34 cellular contexts compared by ENCODE assay signal in the genomic region with DNA sequence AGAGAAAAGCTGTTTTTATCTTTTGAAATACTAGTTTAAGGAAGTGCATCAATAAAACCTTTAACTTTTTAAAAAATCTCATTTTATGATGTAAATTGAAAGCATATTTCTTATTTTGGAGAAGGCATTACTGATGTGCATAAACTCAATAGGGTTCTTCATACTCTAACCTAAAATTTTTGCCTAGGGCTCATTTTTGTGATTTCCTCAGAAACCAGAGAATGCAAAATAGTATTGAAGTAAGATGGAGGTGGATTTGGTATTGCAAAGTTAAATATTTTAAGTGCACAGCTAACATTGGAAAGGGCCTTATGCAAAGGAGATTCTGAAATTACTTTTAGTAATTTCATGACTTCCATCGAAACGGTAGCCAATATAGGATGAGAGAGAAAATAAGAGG.
"Had no signal": no experiment of that assay in that cellular context is flagged by ENCODE, and none has a peak within 500 bp of the region (broad histone marks: within the 10 kb centered on the region; RNA-seq: fewer than 3 reads in every experiment).

No MANE protein-coding gene starts in this region.

- H3K9me3 ChIP-seq: MG63 had no signal

- H3K27me3 ChIP-seq: MG63 had no signal

- DNase-seq: Karpas-422, Kasumi-1, MG63, MM.1S, MV-4-11, NCI-H1048, NCI-H1092, NCI-H1092 treated with DMSO at 0.1 percent for 48 hours, NCI-H1105, NCI-H1105 treated with DMSO at 0.1 percent for 48 hours, NCI-H1417, NCI-H1417 treated with DMSO at 0.1 percent for 48 hours, NCI-H1436, NCI-H1436 treated with DMSO at 0.1 percent for 48 hours, NCI-H146, NCI-H1694, NCI-H1694 treated with DMSO at 0.1 percent for 48 hours, NCI-H187, NCI-H187 treated with DMSO at 0.1 percent for 48 hours, NCI-H1930, NCI-H2029, NCI-H2029 treated with DMSO at 0.1 percent for 48 hours, NCI-H2081, NCI-H2081 treated with DMSO at 0.1 percent for 48 hours, NCI-H2107, NCI-H2171, NCI-H2171 treated with DMSO at 0.1 percent for 48 hours, NCI-H2227 treated with DMSO at 0.1 percent for 48 hours, NCI-H226, NCI-H345, NCI-H446, NCI-H446 treated with DMSO at 0.1 percent for 48 hours, NCI-H510A had no signal

- H3K36me3 ChIP-seq: MG63 had no signal

- H3K27ac ChIP-seq: KMS-11 had no signal

- H3K4me3 ChIP-seq: MG63 had no signal

- H3K9ac ChIP-seq: KMS-11 had no signal
